In genomic region chr6:163413345-163414116, GRCh38 we compare ENCODE assay signal across 8 cellular contexts. TPM values are rescaled to one million over a fixed set of nuclear protein-coding genes. Genes with fewer than 3 reads are reported as not detected.
DNase-seq lines count a peak whose midpoint lies in the region; ATAC-seq and TF ChIP-seq lines count a peak whose summit lies in the region.

No MANE protein-coding gene starts in this region.

- H3K4me2 ChIP-seq in fibroblast of lung (ENCODE audit: extremely low read depth, insufficient read depth, low read length), result peak overlapping the region; percentile 69

- H3K4me3 Mint-ChIP-seq in activated T-helper 17 cell treated with anti-CD3 and anti-CD28 coated beads, Interleukin-2, amount 50 U/mL, for 72 hours, result peak overlapping the region; percentile 99
- H3K4me3 Mint-ChIP-seq in naive thymus-derived CD4-positive, alpha-beta T cell, result peak overlapping the region; percentile 88 to 95 (median 90)
- H3K4me3 Mint-ChIP-seq in stimulated activated effector memory CD8-positive, alpha-beta T cell treated with anti-CD3 and anti-CD28 coated beads, Interleukin-12 subunit alpha, Interleukin-12 subunit beta, amount 100 ng/mL, for 72 hours, result peak overlapping the region; percentile 90

- no peaks in the 10 kb centered on the region for H3K4me1 ChIP-seq in fibroblast of lung (ENCODE audit: control insufficient read depth, extremely low read depth, insufficient read depth, low read length)
- H3K4me1 ChIP-seq in naive thymus-derived CD4-positive, alpha-beta T cell (ENCODE audit: control insufficient read depth in 2 of 2, insufficient read depth in 2 of 2, low read length in 2 of 2), result peaks cover 5 to 17% of the 10 kb centered on the region in 2 donors

- peaks cover 36% of the 10 kb centered on the region for H3K79me2 ChIP-seq in fibroblast of lung (ENCODE audit: control insufficient read depth, insufficient read depth, low read length)

- CTCF ChIA-PET in naive thymus-derived CD4-positive, alpha-beta T cell (lab: Charles Lee), result no interaction called here

- TF ChIP-seq CTCF in fibroblast of lung (conservative IDR thresholded peaks at IDR 0.05 in 1 of 2, IDR thresholded peaks at IDR 0.05 in 1 of 2; ENCODE audit: low read depth in 1 of 2, low read length in 2 of 2), result no peak

- no peaks in the 10 kb centered on the region for H3K27me3 Mint-ChIP-seq in activated T-helper 17 cell treated with anti-CD3 and anti-CD28 coated beads, Interleukin-2, amount 50 U/mL, for 72 hours
- peaks cover 0 to 17% (median 0%) of the 10 kb centered on the region in 5 donors for H3K27me3 Mint-ChIP-seq in naive thymus-derived CD4-positive, alpha-beta T cell

- DNase-seq in COLO829 (ENCODE audit: low spot score), result peak; percentile 86
- peak; percentile 87 to 92 for DNase-seq in fibroblast of lung (ENCODE audit: low read depth in 2 of 2)
- peak; percentile 92 to 99 (median 96) for DNase-seq in naive thymus-derived CD4-positive, alpha-beta T cell
- DNase-seq in stimulated activated effector memory CD8-positive, alpha-beta T cell treated with anti-CD3 and anti-CD28 coated beads, Interleukin-12 subunit alpha, Interleukin-12 subunit beta, amount 100 ng/mL, for 72 hours (ENCODE audit: low spot score in 2 of 2), result peak; percentile 95 to 98

- H3K27me3 ChIP-seq in fibroblast of lung (ENCODE audit: control insufficient read depth, insufficient read depth, low read length), result no peaks in the 10 kb centered on the region
- H3K27me3 ChIP-seq in naive thymus-derived CD4-positive, alpha-beta T cell (ENCODE audit: control insufficient read depth in 2 of 2, insufficient read depth in 2 of 2, low read length in 2 of 2), result no peaks in the 10 kb centered on the region

- no peaks in the 10 kb centered on the region for H3K9me3 Mint-ChIP-seq in activated T-helper 17 cell treated with anti-CD3 and anti-CD28 coated beads, Interleukin-2, amount 50 U/mL, for 72 hours
- peaks cover 0 to 1% (median 0%) of the 10 kb centered on the region in 11 donors for H3K9me3 Mint-ChIP-seq in naive thymus-derived CD4-positive, alpha-beta T cell
- no peaks in the 10 kb centered on the region for H3K9me3 Mint-ChIP-seq in stimulated activated effector memory CD8-positive, alpha-beta T cell treated with anti-CD3 and anti-CD28 coated beads, Interleukin-12 subunit alpha, Interleukin-12 subunit beta, amount 100 ng/mL, for 72 hours

- peak overlapping the region; percentile 65 for H3K27ac Mint-ChIP-seq in activated T-helper 17 cell treated with anti-CD3 and anti-CD28 coated beads, Interleukin-2, amount 50 U/mL, for 72 hours
- H3K27ac Mint-ChIP-seq in naive thymus-derived CD4-positive, alpha-beta T cell, result peak overlapping the region; percentile 84 to 96 (median 92)
- peak overlapping the region; percentile 84 for H3K27ac Mint-ChIP-seq in stimulated activated effector memory CD8-positive, alpha-beta T cell treated with anti-CD3 and anti-CD28 coated beads, Interleukin-12 subunit alpha, Interleukin-12 subunit beta, amount 100 ng/mL, for 72 hours

- POLR2A ChIA-PET in naive thymus-derived CD4-positive, alpha-beta T cell (lab: Charles Lee), result interaction anchor here (1.1 kb wide), 1 partner anchor 12 kb away, joined by 5 read pairs; no protein-coding TSS in a partner anchor

- H2AFZ ChIP-seq in fibroblast of lung (ENCODE audit: low read length), result peak overlapping the region; percentile 4

- no peaks in the 10 kb centered on the region for H3K36me3 Mint-ChIP-seq in activated T-helper 17 cell treated with anti-CD3 and anti-CD28 coated beads, Interleukin-2, amount 50 U/mL, for 72 hours (ENCODE audit: low read depth)
- H3K36me3 Mint-ChIP-seq in naive thymus-derived CD4-positive, alpha-beta T cell, result peaks cover 0 to 5% (median 0%) of the 10 kb centered on the region in 5 donors
- peaks cover 13% of the 10 kb centered on the region for H3K36me3 Mint-ChIP-seq in stimulated activated effector memory CD8-positive, alpha-beta T cell treated with anti-CD3 and anti-CD28 coated beads, Interleukin-12 subunit alpha, Interleukin-12 subunit beta, amount 100 ng/mL, for 72 hours

- H3K4me1 Mint-ChIP-seq in activated T-helper 17 cell treated with anti-CD3 and anti-CD28 coated beads, Interleukin-2, amount 50 U/mL, for 72 hours, result peaks cover 15% of the 10 kb centered on the region
- H3K4me1 Mint-ChIP-seq in naive thymus-derived CD4-positive, alpha-beta T cell, result peaks cover 16 to 43% (median 34%) of the 10 kb centered on the region in 7 donors
- H3K4me1 Mint-ChIP-seq in stimulated activated effector memory CD8-positive, alpha-beta T cell treated with anti-CD3 and anti-CD28 coated beads, Interleukin-12 subunit alpha, Interleukin-12 subunit beta, amount 100 ng/mL, for 72 hours, result peaks cover 30% of the 10 kb centered on the region

- H3K27ac ChIP-seq in fibroblast of lung (ENCODE audit: insufficient read depth, low read length), result peak overlapping the region; percentile 87
- H3K27ac ChIP-seq in naive thymus-derived CD4-positive, alpha-beta T cell (ENCODE audit: low read depth, low read length), result peak overlapping the region; percentile 88

- ATAC-seq in GM19395 (IDR thresholded peaks at IDR 0.05; ENCODE audit: unreplicated experiment) (peak; percentile 54), HG03520 (IDR thresholded peaks at IDR 0.05; ENCODE audit: unreplicated experiment) (peak; percentile 37)
- ATAC-seq in activated T-helper 17 cell treated with anti-CD3 and anti-CD28 coated beads, Interleukin-2, amount 50 U/mL, for 72 hours (replicated peaks), result peak; percentile 72
- peak; percentile 86 for ATAC-seq in naive thymus-derived CD4-positive, alpha-beta T cell
- peak; percentile 80 for ATAC-seq in stimulated activated effector memory CD8-positive, alpha-beta T cell treated with anti-CD3 and anti-CD28 coated beads, Interleukin-12 subunit alpha, Interleukin-12 subunit beta, amount 100 ng/mL, for 72 hours

- H4K20me1 ChIP-seq in fibroblast of lung (ENCODE audit: control insufficient read depth, extremely low read depth, insufficient read depth, low read length), result no peaks in the 10 kb centered on the region

- H3K9me3 ChIP-seq in fibroblast of lung (ENCODE audit: control insufficient read depth, insufficient read depth, low read depth, low read length), result no peaks in the 10 kb centered on the region
- no peaks in the 10 kb centered on the region for H3K9me3 ChIP-seq in naive thymus-derived CD4-positive, alpha-beta T cell (ENCODE audit: control insufficient read depth in 2 of 3, low read length in 3 of 3)

- intact Hi-C loops in naive thymus-derived CD4-positive, alpha-beta T cell (cut with micrococcal nuclease), result loop anchor here (1.0 to 10.0 kb wide), 3 partner anchors 341 to 687 kb away; partner anchors contain the start of genes PACRG (in 2 of the 2) and PRKN (in 2 of the 2)

- peak overlapping the region; percentile 45 to 99 (median 60) for H3K4me3 ChIP-seq in fibroblast of lung (replicated peaks in 1 of 4; ENCODE audit: control extremely low read depth in 1 of 4, insufficient read depth in 1 of 4, low read depth in 3 of 4, low read length in 4 of 4)
- H3K4me3 ChIP-seq in naive thymus-derived CD4-positive, alpha-beta T cell (ENCODE audit: low read length), result peak overlapping the region; percentile 62

- H3K36me3 ChIP-seq in fibroblast of lung (ENCODE audit: control insufficient read depth, insufficient read depth, low read length), result no peaks in the 10 kb centered on the region
- no peaks in the 10 kb centered on the region for H3K36me3 ChIP-seq in naive thymus-derived CD4-positive, alpha-beta T cell (ENCODE audit: control insufficient read depth in 2 of 3, insufficient read depth in 3 of 3, low read length in 3 of 3)

- H3K9ac ChIP-seq in fibroblast of lung (ENCODE audit: insufficient read depth, low read length), result peak overlapping the region; percentile 83

TF ChIP-seq in PFSK-1, 5 proteins besides CTCF, POLR2A, EP300 and RAD21:
- TF ChIP-seq TAF1 (IDR thresholded peaks at IDR 0.05; ENCODE audit: borderline replicate concordance, insufficient read depth, low read length) (0 out of 2 replicates have a peak, but pooled peaks have one; percentile 56), POLR2AphosphoS5 (IDR thresholded peaks at IDR 0.05; ENCODE audit: low read depth, low read length) (no peak; the same call in none of the 2 replicates), REST (IDR thresholded peaks at IDR 0.05; ENCODE audit: insufficient read depth in 1 of 2, low read depth in 2 of 2, low read length in 2 of 2) (no peak)

RNA-seq across cellular contexts. Expression of gene QKI, which starts 1.0 kb away (rescaled TPM):
- polyA plus RNA-seq in PFSK-1 (2012; ENCODE audit: insufficient read length, low read depth), result 76.0 TPM
- 10 to 100 TPM; 41.3 to 49.0 TPM for total RNA-seq in activated T-helper 17 cell treated with anti-CD3 and anti-CD28 coated beads, Interleukin-2, amount 50 U/mL, for 72 hours
- 121 and 129 TPM in 2 replicates for total RNA-seq in fibroblast of lung
- 218 and 224 TPM in 2 replicates for polyA plus RNA-seq in fibroblast of lung
- 92.7 and 102 TPM in 2 replicates for polyA plus RNA-seq in fibroblast of lung (2012)
- 267 and 323 TPM in 2 replicates for polyA minus RNA-seq in fibroblast of lung (ENCODE audit: low replicate concordance)
- 100 to 1,000 TPM in 1 of 5 experiments, 10 to 100 TPM in 4; 70.1 to 147 (median 72.8) TPM for total RNA-seq in naive thymus-derived CD4-positive, alpha-beta T cell
- 10 to 100 TPM; 15.0 to 20.8 TPM for polyA plus RNA-seq in naive thymus-derived CD4-positive, alpha-beta T cell

Comparison
In these comparisons a context has a peak if more than half of its experiments do, and no peak if none do; other contexts are left out.
1. Peak in every context shown above with its lines: DNase-seq, ATAC-seq, H3K4me3 ChIP-seq and H3K27ac ChIP-seq.